ENCODE assay signal across 17 cellular contexts in the genomic region with DNA sequence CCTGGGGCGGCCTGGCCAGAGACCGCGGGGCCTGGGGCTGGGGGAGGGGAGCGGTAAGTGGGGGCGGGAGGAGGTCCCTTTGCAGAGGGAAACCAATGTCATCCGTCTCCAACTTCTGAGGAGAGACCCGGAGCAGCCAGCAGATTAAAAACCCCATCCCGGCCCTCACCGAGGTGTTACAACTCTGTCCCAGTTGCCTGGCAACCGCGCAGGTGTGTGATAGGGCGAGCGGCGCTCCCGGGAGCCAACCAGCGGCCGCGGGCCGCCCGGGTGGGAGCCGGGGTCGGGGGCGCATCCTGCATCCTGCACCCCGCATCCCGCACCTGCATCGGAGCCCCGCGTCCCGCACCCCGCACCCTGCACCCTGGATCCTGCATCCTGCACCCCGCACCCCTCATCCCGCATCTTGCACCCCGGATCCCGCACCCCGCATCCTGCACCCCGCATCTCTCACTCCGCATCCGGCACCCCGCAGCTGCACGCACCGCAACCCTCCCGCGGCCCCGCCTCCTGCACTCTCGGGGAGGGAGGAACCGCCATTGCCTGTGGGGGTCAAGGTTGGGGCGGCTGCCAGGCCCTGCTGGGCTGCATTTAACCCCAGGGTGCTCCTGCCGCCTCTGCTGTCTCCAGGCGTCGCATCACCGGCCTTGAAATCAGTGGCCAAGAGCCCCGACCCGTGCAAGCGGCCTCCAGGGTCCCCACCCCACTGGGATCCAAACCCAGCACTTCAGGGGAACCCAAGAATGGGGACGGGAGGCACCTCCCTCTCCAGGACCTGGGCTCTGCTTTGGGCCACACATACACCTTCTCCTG. TPM values are rescaled to one million over a fixed set of nuclear protein-coding genes. Genes with fewer than 3 reads are reported as not detected.
DNase-seq lines count a peak whose midpoint lies in the region; TF ChIP-seq lines count a peak whose summit lies in the region.
"Had no signal": no experiment of that assay in that cellular context is flagged by ENCODE, and none has a peak within 500 bp of the region (broad histone marks: within the 10 kb centered on the region; RNA-seq: fewer than 3 reads in every experiment).

No MANE protein-coding gene starts in this region.

- H3K4me1 Mint-ChIP-seq in nephron progenitor cell (peaks cover 35% of the 10 kb centered on the region), immature natural killer cell (no peaks in the 10 kb centered on the region)
- H3K4me1 Mint-ChIP-seq: activated B cell treated with CpG ODN at 0.5 μM for 24 hours had no signal

- H3K27ac Mint-ChIP-seq in nephron progenitor cell (no peak overlapping the region), immature natural killer cell (no peak overlapping the region)
- H3K27ac Mint-ChIP-seq: activated B cell treated with CpG ODN at 0.5 μM for 24 hours; CD4-positive, CD25-positive, alpha-beta regulatory T cell; IgD-negative memory B cell had no signal

- peak overlapping the region; percentile 29 for H3K27ac ChIP-seq in cingulate gyrus (ENCODE audit: low read depth, low read length)
- H3K27ac ChIP-seq: epithelial cell of prostate, RWPE1 had no signal

- H3K27me3 ChIP-seq in H7 (ENCODE audit: control insufficient read depth, insufficient read depth, low read length) = no peaks in the 10 kb centered on the region; the same call in 1 of the 2 replicates

- H3K36me3 Mint-ChIP-seq in nephron progenitor cell (ENCODE audit: low read depth) (no peaks in the 10 kb centered on the region), immature natural killer cell (no peaks in the 10 kb centered on the region)
- H3K36me3 Mint-ChIP-seq: CD4-positive, CD25-positive, alpha-beta regulatory T cell; IgD-negative memory B cell had no signal

- no peaks in the 10 kb centered on the region for H3K36me3 ChIP-seq in H7 (replicated peaks; ENCODE audit: control insufficient read depth, insufficient read depth, low read length)

- no peaks in the 10 kb centered on the region for H3K9me3 Mint-ChIP-seq in nephron progenitor cell
- H3K9me3 Mint-ChIP-seq in immature natural killer cell = no peaks in the 10 kb centered on the region
- H3K9me3 Mint-ChIP-seq: activated B cell treated with CpG ODN at 0.5 μM for 24 hours; CD4-positive, CD25-positive, alpha-beta regulatory T cell; IgD-negative memory B cell had no signal

- no peak overlapping the region for H3K4me3 ChIP-seq in H7 (ENCODE audit: insufficient read depth, low read depth, low read length)

- no peak for TF ChIP-seq CTCF in nephron progenitor cell (IDR thresholded peaks at IDR 0.05)

- H3K4me3 Mint-ChIP-seq in nephron progenitor cell (no peak overlapping the region), immature natural killer cell (no peak overlapping the region)
- H3K4me3 Mint-ChIP-seq: activated B cell treated with CpG ODN at 0.5 μM for 24 hours; CD4-positive, CD25-positive, alpha-beta regulatory T cell; IgD-negative memory B cell had no signal

- H3K27me3 Mint-ChIP-seq in nephron progenitor cell (ENCODE audit: low read depth, poor library complexity) = peaks cover 74% of the 10 kb centered on the region
- H3K27me3 Mint-ChIP-seq in immature natural killer cell (ENCODE audit: low read depth in 3 of 3) = peaks cover 6 to 18% (median 13%) of the 10 kb centered on the region in 3 donors

- DNase-seq in NCI-H146 (lab: John Stamatoyannopoulos, UW) (peak; percentile 64), NCI-H146 treated with DMSO at 0.1 percent for 48 hours (lab: John Stamatoyannopoulos, UW; ENCODE audit: unreplicated experiment) (no peak), H7 (peak; percentile 96), nephron progenitor cell (peak; percentile 56), MV-4-11 (lab: John Stamatoyannopoulos, UW) (no peak), T-helper 9 cell (no peak), immature natural killer cell (no peak)
- DNase-seq: activated B cell treated with CpG ODN at 0.5 μM for 24 hours; activated T-cell treated with anti-CD3 and anti-CD28 coated beads for 4 hours; CD4-positive, CD25-positive, alpha-beta regulatory T cell; NCI-H526 treated with DMSO at 0.1 percent for 48 hours; T-helper 1 cell had no signal

RNA-seq across cellular contexts. Expression of a gene that starts 47.3 kb away (rescaled TPM):
- total RNA-seq in H7 (2014; rRNA removed; shearing (Covaris generic)) = 4.0 and 7.0 TPM in 2 replicates
- under 1 TPM in 1 of 3 donors, not detected in 2; 0.37 TPM for polyA plus RNA-seq in immature natural killer cell
- total RNA-seq: activated B cell treated with CpG ODN at 0.5 μM for 24 hours, glomerular endothelial cell had no signal

RNA-seq across cellular contexts. Expression of a gene that starts 52.2 kb away (rescaled TPM):
- 37.0 and 53.6 TPM in 2 replicates for total RNA-seq in H7 (2014; rRNA removed; shearing (Covaris generic))
- 10 to 100 TPM; 18.6 to 26.4 (median 21.4) TPM for polyA plus RNA-seq in immature natural killer cell

Comparison
In these comparisons a context has a peak if more than half of its experiments do, and no peak if none do; other contexts are left out.
1. DNase-seq: peak in NCI-H146 (single experiment), H7 (single experiment) and nephron progenitor cell (single experiment); none in NCI-H146 treated with DMSO at 0.1 percent for 48 hours (single experiment), MV-4-11 (single experiment), T-helper 9 cell (single experiment) and immature natural killer cell (0 of 3).